ENCODE assay signal across 28 cellular contexts in the genomic region with DNA sequence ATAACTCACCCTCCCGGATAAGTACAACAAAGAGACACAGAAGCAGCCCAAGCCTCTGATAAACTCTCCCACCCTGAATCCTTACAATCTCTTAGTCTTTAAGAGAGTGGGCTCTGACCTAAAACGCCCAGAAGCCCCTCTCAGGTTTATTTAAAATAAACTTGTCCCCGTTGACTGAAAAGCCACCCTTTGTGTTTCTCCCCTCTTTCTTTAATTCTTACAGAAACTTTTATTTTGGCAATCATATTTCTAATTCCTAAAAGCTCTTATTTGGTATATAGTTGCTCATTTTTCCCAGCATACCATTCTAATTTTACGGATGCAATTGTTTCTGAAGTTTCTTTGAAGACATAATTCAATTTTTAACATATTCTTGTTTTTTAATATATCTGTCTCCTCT.
"Had no signal": no experiment of that assay in that cellular context is flagged by ENCODE, and none has a peak within 500 bp of the region (broad histone marks: within the 10 kb centered on the region; RNA-seq: fewer than 3 reads in every experiment).

No MANE protein-coding gene starts in this region.

- DNase-seq: colonic mucosa; cortex of kidney; dermis blood vessel endothelial cell; dorsolateral prefrontal cortex; effector CD4-positive, alpha-beta T cell; effector CD8-positive, alpha-beta T cell; effector memory CD4-positive, alpha-beta T cell; effector memory CD8-positive, alpha-beta T cell; endodermal cell; esophagus squamous epithelium; foreskin fibroblast; foreskin keratinocyte; foreskin melanocyte; gastrocnemius medialis; glutamatergic neuron; head of caudate nucleus; heart left ventricle; heart right ventricle had no signal

- H3K27ac ChIP-seq: colonic mucosa, coronary artery, dorsolateral prefrontal cortex, epithelial cell of prostate, esophagus muscularis mucosa, esophagus squamous epithelium, foreskin keratinocyte, gastrocnemius medialis, gastroesophageal sphincter, heart left ventricle, heart right ventricle, hepatocyte had no signal

- H3K27me3 ChIP-seq: colonic mucosa, dorsolateral prefrontal cortex, esophagus muscularis mucosa, esophagus squamous epithelium, foreskin keratinocyte, gastrocnemius medialis, gastroesophageal sphincter, heart left ventricle, heart right ventricle, hepatocyte had no signal

- FAIRE-seq: colon, endometrium, endothelial cell of umbilical vein, frontal cortex had no signal

- H3K9me3 ChIP-seq: colonic mucosa, gastrocnemius medialis had no signal

- H3K4me1 ChIP-seq: colonic mucosa, esophagus muscularis mucosa, esophagus squamous epithelium, foreskin keratinocyte, gastrocnemius medialis, gastroesophageal sphincter, heart left ventricle, heart right ventricle had no signal

- H3K36me3 ChIP-seq: colonic mucosa, esophagus muscularis mucosa, esophagus squamous epithelium, gastrocnemius medialis, gastroesophageal sphincter, heart left ventricle, heart right ventricle had no signal

- H3K79me2 ChIP-seq: hepatocyte had no signal

- H2AFZ ChIP-seq: hepatocyte had no signal

- H3K4me3 ChIP-seq: colonic mucosa, coronary artery, dorsolateral prefrontal cortex, esophagus muscularis mucosa, esophagus squamous epithelium, gastrocnemius medialis, gastroesophageal sphincter, heart left ventricle, heart right ventricle, hepatocyte had no signal

- H3K4me2 ChIP-seq: hepatocyte had no signal

- ATAC-seq: effector memory CD8-positive, alpha-beta T cell; esophagus mucosa; foreskin keratinocyte; gastrocnemius medialis; gastroesophageal sphincter; heart left ventricle; heart right ventricle had no signal
